ENCODE assay signal across 23 cellular contexts in genomic region chr20:33964431-33964830, GRCh38.
"Had no signal": no experiment of that assay in that cellular context is flagged by ENCODE, and none has a peak within 500 bp of the region (broad histone marks: within the 10 kb centered on the region; RNA-seq: fewer than 3 reads in every experiment).

No MANE protein-coding gene starts in this region.

- H3K4me1 ChIP-seq: esophagus squamous epithelium, neural progenitor cell, pancreas, upper lobe of right lung had no signal

- H3K4me2 ChIP-seq: neural progenitor cell had no signal

- H3K9ac ChIP-seq: neural progenitor cell had no signal

- ATAC-seq: activated CD4-positive, CD25-positive, alpha-beta regulatory T cell treated with anti-CD3 and anti-CD28 coated beads, Interleukin-2, amount 50 U/mL, for 24 hours; activated naive CD8-positive, alpha-beta T cell treated with anti-CD3 and anti-CD28 coated beads, Interleukin-2, amount 50 U/mL, for 24 hours; left ventricle myocardium superior; pancreas; upper lobe of right lung had no signal

- H3K9me3 ChIP-seq: esophagus squamous epithelium, pancreas, upper lobe of right lung had no signal

- H3K36me3 ChIP-seq: brain microvascular endothelial cell, esophagus squamous epithelium, neural progenitor cell, pancreas, upper lobe of right lung had no signal

- H3K4me3 ChIP-seq: esophagus squamous epithelium, neural progenitor cell, pancreas, upper lobe of right lung had no signal

- DNase-seq: activated CD4-positive, alpha-beta T cell treated with anti-CD3 and anti-CD28 coated beads, Interleukin-2, amount 10 ng/mL, durations not matched to agents 7 days and 5 days; activated CD8-positive, alpha-beta memory T cell treated with anti-CD3 and anti-CD28 coated beads, Interleukin-2, amount 50 U/mL, for 4 hours; activated effector memory CD4-positive, alpha-beta T cell treated with Interleukin-2 at 50 U/mL for 16 hours; activated naive CD4-positive, alpha-beta T cell treated with anti-CD3 and anti-CD28 coated beads, Interleukin-2, amount 10 ng/mL, durations not matched to agents 7 days and 5 days; activated naive CD8-positive, alpha-beta T cell treated with anti-CD3 and anti-CD28 coated beads, Interleukin-2, amount 50 U/mL, for 24 hours; activated T-cell treated with anti-CD3 and anti-CD28 coated beads, Interleukin-2, amount 50 U/mL, for 48 hours; aorta; brain microvascular endothelial cell; cortex of kidney; effector memory CD4-positive, alpha-beta T cell; esophagus squamous epithelium; immature natural killer cell; kidney glomerular epithelial cell; left ventricle myocardium superior; naive B cell; pancreas; stimulated activated CD4-positive, alpha-beta T cell treated with anti-CD3 and anti-CD28 coated beads, Interleukin-12 subunit alpha, Interleukin-12 subunit beta, amount 100 ng/mL, for 4 hours; stimulated activated CD4-positive, alpha-beta T cell treated with anti-CD3 and anti-CD28 coated beads, Interleukin-1b, Interleukin-23, amount 100 ng/mL, for 48 hours; stimulated activated CD8-positive, alpha-beta memory T cell treated with anti-CD3 and anti-CD28 coated beads, Interleukin-4, amount 100 ng/mL, for 48 hours; stimulated activated naive CD4-positive, alpha-beta T cell; upper lobe of right lung had no signal

- H2AFZ ChIP-seq: neural progenitor cell had no signal

- H3K27ac ChIP-seq: brain microvascular endothelial cell, esophagus squamous epithelium, neural progenitor cell, pancreas, upper lobe of right lung had no signal

- H3K27me3 ChIP-seq: brain microvascular endothelial cell, esophagus squamous epithelium, neural progenitor cell, pancreas, upper lobe of right lung had no signal
